In genomic region chr3:140251678-140252077, GRCh38 we compare ENCODE assay signal across 31 cellular contexts.
DNase-seq lines count a peak whose midpoint lies in the region; ATAC-seq and TF ChIP-seq lines count a peak whose summit lies in the region.
"Had no signal": no experiment of that assay in that cellular context is flagged by ENCODE, and none has a peak within 500 bp of the region (broad histone marks: within the 10 kb centered on the region; RNA-seq: fewer than 3 reads in every experiment).

No MANE protein-coding gene starts in this region.

- no peak overlapping the region for H2BK15ac ChIP-seq in mesendoderm (replicated peaks; ENCODE audit: low read depth)

- TF ChIP-seq CTCF in left lung (IDR thresholded peaks at IDR 0.05): no peak

- no peak overlapping the region for H2BK5ac ChIP-seq in mesendoderm (ENCODE audit: low read length)

- H3K23ac ChIP-seq in mesendoderm (ENCODE audit: low read length): no peak overlapping the region

- no peaks in the 10 kb centered on the region for H3K79me1 ChIP-seq in mesendoderm (ENCODE audit: low read length)

- peaks cover 3% of the 10 kb centered on the region for H3K4me1 ChIP-seq in mesendoderm (ENCODE audit: control insufficient read depth, low read depth, low read length)
- no peaks in the 10 kb centered on the region for H3K4me1 ChIP-seq in left lung
- H3K4me1 ChIP-seq: A549, right atrium auricular region, testis had no signal

- no peak overlapping the region for H3K4me3 ChIP-seq in mesendoderm (ENCODE audit: low read length)
- no peak overlapping the region for H3K4me3 ChIP-seq in left lung
- H3K4me3 ChIP-seq: A549, lung, right atrium auricular region, smooth muscle cell, testis had no signal

- intact Hi-C loops in left lung (cut with DNase I): no loop called here
- intact Hi-C loops in left cardiac atrium (cut with DNase I): no loop called here

- H3K27ac ChIP-seq in mesendoderm (ENCODE audit: low read depth, low read length): no peak overlapping the region
- H3K27ac ChIP-seq in left lung: no peak overlapping the region
- H3K27ac ChIP-seq: A549, KMS-11, testis had no signal

- H3K9ac ChIP-seq in mesendoderm (ENCODE audit: low read length): no peak overlapping the region
- H3K9ac ChIP-seq: KMS-11 had no signal

- no peak overlapping the region for H3K4ac ChIP-seq in mesendoderm (ENCODE audit: low read depth, low read length)

- H3K36me3 ChIP-seq in mesendoderm (ENCODE audit: control insufficient read depth, insufficient read depth, low read length) (no peaks in the 10 kb centered on the region), left lung (no peaks in the 10 kb centered on the region)
- H3K36me3 ChIP-seq: right atrium auricular region had no signal

- no peak overlapping the region for H4K5ac ChIP-seq in mesendoderm (ENCODE audit: low read length)

- H3K56ac ChIP-seq in mesendoderm (ENCODE audit: low read length): no peak overlapping the region

- DNase-seq in NCI-H82 (lab: John Stamatoyannopoulos, UW) (peak; percentile 15), NCI-H82 treated with DMSO at 0.1 percent for 48 hours (lab: John Stamatoyannopoulos, UW; ENCODE audit: unreplicated experiment) (no peak), RPMI7951 (ENCODE audit: low read depth) (peak; percentile 29), mesendoderm (peak; percentile 23), left lung (no peak), left cardiac atrium (no peak), SW 1271 (lab: John Stamatoyannopoulos, UW) (no peak)
- DNase-seq: activated CD4-positive, alpha-beta memory T cell treated with anti-CD3 and anti-CD28 coated beads, Interleukin-2, amount 10 ng/mL, durations not matched to agents 7 days and 5 days; activated CD8-positive, alpha-beta memory T cell treated with anti-CD3 and anti-CD28 coated beads, Interleukin-2, amount 50 U/mL, for 4 hours; activated naive CD4-positive, alpha-beta T cell treated with anti-CD3 and anti-CD28 coated beads for 36 hours; central memory CD4-positive, alpha-beta T cell; DMS79 treated with DMSO at 0.1 percent for 48 hours; effector memory CD8-positive, alpha-beta T cell; erythroblast; glutamatergic neuron; HCEC 1CT; kidney; MM.1S; NCI-H1105 treated with DMSO at 0.1 percent for 48 hours; NCI-H510A treated with DMSO at 0.1 percent for 48 hours; posterior cingulate gyrus; SHP77; stimulated activated naive CD8-positive, alpha-beta T cell treated with anti-CD3 and anti-CD28 coated beads, Interleukin-15, Interleukin-2, amounts not matched to agents 100 U/mL and 50 U/mL, for 24 hours; testis had no signal

- H3K4me2 ChIP-seq in mesendoderm (ENCODE audit: low read length): no peak overlapping the region
- H3K4me2 ChIP-seq: A549, KMS-11, smooth muscle cell had no signal

- H3K27me3 ChIP-seq in mesendoderm (ENCODE audit: insufficient read depth, low read length, poor library complexity) (no peaks in the 10 kb centered on the region), left lung (no peaks in the 10 kb centered on the region)
- H3K27me3 ChIP-seq: right atrium auricular region, testis had no signal

- H2AK5ac ChIP-seq in mesendoderm (ENCODE audit: low read length): no peak overlapping the region

- no CpG with 5 or more reads among the region's 2 CpGs for WGBS in mesendoderm (ENCODE audit: extremely low coverage, insufficient coverage, low lambda C conversion rate)

- no peaks in the 10 kb centered on the region for H3K9me3 ChIP-seq in left lung
- H3K9me3 ChIP-seq: A549, right atrium auricular region, testis had no signal

- no peaks in the 10 kb centered on the region for H3K79me2 ChIP-seq in mesendoderm (ENCODE audit: control insufficient read depth, insufficient read depth, low read length)

- no peak overlapping the region for H2BK120ac ChIP-seq in mesendoderm (ENCODE audit: low read depth, low read length)

- no peak overlapping the region for H4K8ac ChIP-seq in mesendoderm (ENCODE audit: low read depth, low read length)

- ATAC-seq in left lung (no peak), left cardiac atrium (no peak), GM19324 (IDR thresholded peaks at IDR 0.05; ENCODE audit: low FRiP score, unreplicated experiment) (no peak)
- ATAC-seq: A549; effector memory CD8-positive, alpha-beta T cell; natural killer cell treated with Interleukin-12 subunit alpha and Interleukin-12 subunit beta and Interleukin-15 and Interleukin-18, amount 100 ng/mL, for 72 hours; stimulated activated naive CD8-positive, alpha-beta T cell treated with anti-CD3 and anti-CD28 coated beads, Interleukin-15, Interleukin-2, amounts not matched to agents 100 U/mL and 50 U/mL, for 24 hours had no signal

- H3K18ac ChIP-seq in mesendoderm (ENCODE audit: low read length): no peak overlapping the region

Comparison
In these comparisons a context has a peak if more than half of its experiments do, and no peak if none do; other contexts are left out.
1. DNase-seq: peak in NCI-H82 (single experiment), RPMI7951 (single experiment) and mesendoderm (single experiment); none in NCI-H82 treated with DMSO at 0.1 percent for 48 hours (single experiment), left lung (0 of 2), left cardiac atrium (single experiment) and SW 1271 (0 of 2).